In the genomic region with DNA sequence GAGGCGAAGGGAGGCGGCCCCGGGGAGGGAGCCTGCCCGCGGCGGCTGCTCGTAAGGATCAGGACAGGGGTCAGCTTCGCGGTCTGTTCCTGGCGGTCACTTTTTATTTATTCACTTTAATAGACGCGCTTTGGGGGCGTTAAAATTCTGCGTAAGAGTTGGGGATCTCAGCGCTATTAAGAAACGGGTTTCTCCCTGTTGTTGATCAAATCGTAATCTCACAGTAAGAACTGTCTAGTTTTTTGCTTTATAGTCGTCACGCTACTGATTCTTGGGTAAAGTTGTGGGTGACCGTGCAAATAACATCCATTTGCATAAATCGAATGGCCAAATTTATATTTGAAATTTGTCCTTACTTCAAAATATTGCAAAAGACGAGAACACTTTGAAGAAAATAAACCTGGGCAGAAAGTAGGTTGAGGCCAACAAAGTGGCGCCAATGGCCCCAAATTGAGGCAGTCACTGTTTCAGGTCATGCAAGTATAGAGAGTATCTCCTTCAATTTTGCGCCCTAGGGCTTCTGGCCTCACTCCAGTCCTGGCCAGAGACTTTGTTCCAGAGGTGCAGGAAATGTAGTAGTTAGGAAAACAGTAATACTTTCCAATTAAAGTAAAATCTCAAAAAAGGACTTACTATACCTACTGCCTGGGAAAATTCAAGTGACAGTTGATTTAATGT, we compare ENCODE assay signal across 8 cellular contexts. TPM values are rescaled to one million over a fixed set of nuclear protein-coding genes. Genes with fewer than 3 reads are reported as not detected.
DNase-seq lines count a peak whose midpoint lies in the region; ATAC-seq and TF ChIP-seq lines count a peak whose summit lies in the region.

No MANE protein-coding gene starts in this region.

- H3K4me3 ChIP-seq in adrenal gland (peak overlapping the region; percentile 75 to 98 (median 80)), iPS-18a (ENCODE audit: low read length) (peak overlapping the region; percentile 99), skin epidermis (peak overlapping the region; percentile 63 to 98 (median 89))

- no peak for TF ChIP-seq POLR2A in adrenal gland (IDR thresholded peaks at IDR 0.05)

- H3K27me3 ChIP-seq in adrenal gland (no peaks in the 10 kb centered on the region), iPS-18a (ENCODE audit: control insufficient read depth, insufficient read depth, low read length) (no peaks in the 10 kb centered on the region)

- peak; percentile 4 for DNase-seq in COLO668 (lab: John Stamatoyannopoulos, UW; ENCODE audit: unreplicated experiment)
- DNase-seq in KG1 (lab: John Stamatoyannopoulos, UW), result peak; percentile 43
- DNase-seq in adrenal gland, result peak; percentile 27 to 76 (median 36)
- DNase-seq in activated CD4-positive, CD25-positive, alpha-beta regulatory T cell treated with anti-CD3 and anti-CD28 coated beads, Interleukin-2, amount 50 U/mL, for 72 hours, result no peak

- peak overlapping the region; percentile 91 for H3K9ac ChIP-seq in iPS-18a (ENCODE audit: low read length)

- WGBS in adrenal gland, 4 donors, result 0 to 1% (median 1%) methylated on average over 21 to 24 of the region's 24 CpGs

- TF ChIP-seq CTCF in adrenal gland (IDR thresholded peaks at IDR 0.05), result no peak

- H3K36me3 ChIP-seq in adrenal gland (replicated peaks in 1 of 2), result no peaks in the 10 kb centered on the region
- peaks cover 4% of the 10 kb centered on the region for H3K36me3 ChIP-seq in iPS-18a (ENCODE audit: control insufficient read depth, low read depth, low read length)

- ATAC-seq in GM18517 (IDR thresholded peaks at IDR 0.05; ENCODE audit: unreplicated experiment) (no peak), GM19397 (IDR thresholded peaks at IDR 0.05; ENCODE audit: unreplicated experiment) (no peak)

- H3K9me3 ChIP-seq in adrenal gland (replicated peaks in 1 of 3) (no peaks in the 10 kb centered on the region), iPS-18a (ENCODE audit: control insufficient read depth, low read depth, low read length) (no peaks in the 10 kb centered on the region)

- H3K27ac ChIP-seq in adrenal gland (peak overlapping the region; percentile 81 to 97 (median 92)), iPS-18a (ENCODE audit: low read length) (peak overlapping the region; percentile 64), skin epidermis (peak overlapping the region; percentile 81 to 98 (median 95))

- peaks cover 12 to 25% of the 10 kb centered on the region in 2 donors for H3K4me1 ChIP-seq in adrenal gland (replicated peaks in 1 of 2)
- H3K4me1 ChIP-seq in iPS-18a (ENCODE audit: control insufficient read depth, low read depth, low read length), result peaks cover 15% of the 10 kb centered on the region

- intact Hi-C loops in adrenal gland (cut with DNase I), result no loop called here

RNA-seq across cellular contexts. Expression of a gene that starts 1.0 kb away (rescaled TPM):
- total RNA-seq in adrenal gland, result 10 to 100 TPM; 19.1 to 62.4 (median 24.4) TPM
- polyA plus RNA-seq in adrenal gland, result 10 to 100 TPM; 24.7 to 30.2 (median 29.4) TPM

RNA-seq across cellular contexts. Expression of a gene that starts 40.9 kb away (rescaled TPM):
- total RNA-seq in adrenal gland, result 10 to 100 TPM in 2 of 8 donors, 1 to 10 TPM in 6; 2.0 to 13.0 (median 8.0) TPM
- 1 to 10 TPM; 3.5 to 5.4 (median 5.0) TPM for polyA plus RNA-seq in adrenal gland
